17 cellular contexts compared by ENCODE assay signal in the genomic region with DNA sequence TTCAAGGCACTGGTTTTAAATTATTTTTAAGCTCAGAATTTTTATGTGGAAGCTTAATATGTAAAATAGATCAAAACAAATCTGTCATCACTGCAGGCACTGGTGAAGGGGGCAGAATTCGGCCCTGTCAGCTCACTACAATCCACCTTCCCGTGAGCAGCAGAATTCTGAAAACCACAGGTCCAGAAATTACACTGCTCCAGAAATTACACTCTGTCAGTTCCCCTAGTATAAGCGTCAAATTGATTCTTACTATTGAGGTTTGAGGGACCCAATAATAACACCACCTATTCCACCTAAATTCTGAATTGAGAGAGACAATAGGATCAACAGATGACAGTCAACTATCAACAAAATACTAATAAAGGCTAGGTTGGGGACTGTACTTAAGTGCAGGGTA.
DNase-seq lines count a peak whose midpoint lies in the region; ATAC-seq and TF ChIP-seq lines count a peak whose summit lies in the region.
"Had no signal": no experiment of that assay in that cellular context is flagged by ENCODE, and none has a peak within 500 bp of the region (broad histone marks: within the 10 kb centered on the region; RNA-seq: fewer than 3 reads in every experiment).

No MANE protein-coding gene starts in this region.

- TF ChIP-seq CTCF in GM12865 (IDR thresholded peaks at IDR 0.05; ENCODE audit: insufficient read depth, low read depth, low read length, missing control alignments): no peak

- H3K36me3 Mint-ChIP-seq in CD4-positive, alpha-beta memory T cell: no peaks in the 10 kb centered on the region
- H3K36me3 Mint-ChIP-seq: CD8-positive, alpha-beta memory T cell had no signal

- no peak overlapping the region for H3K27ac Mint-ChIP-seq in CD4-positive, alpha-beta memory T cell
- H3K27ac Mint-ChIP-seq: B cell; CD8-positive, alpha-beta memory T cell had no signal

- no CpG with 5 or more reads among the region's 3 CpGs for WGBS in mesendoderm (ENCODE audit: extremely low coverage, insufficient coverage, low lambda C conversion rate)

- no peaks in the 10 kb centered on the region for H3K79me2 ChIP-seq in mesendoderm (ENCODE audit: control insufficient read depth, insufficient read depth, low read length)

- CTCF ChIA-PET in CD4-positive, alpha-beta memory T cell (lab: Charles Lee; ENCODE audit: partially characterized antibody): no interaction called here

- H3K4me2 ChIP-seq in mesendoderm (ENCODE audit: low read length): no peak overlapping the region
- H3K4me2 ChIP-seq: BLaER1 treated with 17β-estradiol and CSF1 and Interleukin-3, amounts not matched to agents 10 nM and 100 nM had no signal

- no peaks in the 10 kb centered on the region for H3K27me3 ChIP-seq in mesendoderm (ENCODE audit: insufficient read depth, low read length, poor library complexity)
- H3K27me3 ChIP-seq in CD4-positive, alpha-beta memory T cell (ENCODE audit: insufficient read depth, low read length): no peaks in the 10 kb centered on the region
- H3K27me3 ChIP-seq: BLaER1 treated with 17β-estradiol and CSF1 and Interleukin-3, amounts not matched to agents 10 nM and 100 nM had no signal

- H3K27me3 Mint-ChIP-seq in CD4-positive, alpha-beta memory T cell: no peaks in the 10 kb centered on the region

- H3K23ac ChIP-seq in mesendoderm (ENCODE audit: low read length): no peak overlapping the region

- H3K27ac ChIP-seq in mesendoderm (ENCODE audit: low read depth, low read length): no peak overlapping the region
- no peak overlapping the region for H3K27ac ChIP-seq in CD4-positive, alpha-beta memory T cell (ENCODE audit: low read depth, low read length)
- H3K27ac ChIP-seq: BLaER1 treated with 17β-estradiol and CSF1 and Interleukin-3, amounts not matched to agents 10 nM and 100 nM had no signal

- H4K8ac ChIP-seq in mesendoderm (ENCODE audit: low read depth, low read length): no peak overlapping the region

- H4K5ac ChIP-seq in mesendoderm (ENCODE audit: low read length): no peak overlapping the region

- no peak overlapping the region for H3K56ac ChIP-seq in mesendoderm (ENCODE audit: low read length)

- POLR2A ChIA-PET in CD4-positive, alpha-beta memory T cell (lab: Charles Lee; ENCODE audit: partially characterized antibody): no interaction called here

- H3K9ac ChIP-seq in mesendoderm (ENCODE audit: low read length): no peak overlapping the region
- H3K9ac ChIP-seq: BLaER1 treated with 17β-estradiol and CSF1 and Interleukin-3, amounts not matched to agents 10 nM and 100 nM had no signal

- H2BK120ac ChIP-seq in mesendoderm (ENCODE audit: low read depth, low read length): no peak overlapping the region

- no peak overlapping the region for H3K4me3 Mint-ChIP-seq in CD4-positive, alpha-beta memory T cell
- H3K4me3 Mint-ChIP-seq: B cell; CD8-positive, alpha-beta memory T cell had no signal

- H3K79me1 ChIP-seq in mesendoderm (ENCODE audit: low read length): no peaks in the 10 kb centered on the region

- intact Hi-C loops in CD4-positive, alpha-beta memory T cell (cut with micrococcal nuclease): no loop called here

- no peaks in the 10 kb centered on the region for H3K4me1 ChIP-seq in mesendoderm (ENCODE audit: control insufficient read depth, low read depth, low read length)
- no peaks in the 10 kb centered on the region for H3K4me1 ChIP-seq in CD4-positive, alpha-beta memory T cell (ENCODE audit: insufficient read depth, low read length)

- peak overlapping the region; percentile 64 for H2BK15ac ChIP-seq in mesendoderm (replicated peaks; ENCODE audit: low read depth)

- peaks cover 1 to 8% (median 4%) of the 10 kb centered on the region in 4 donors for H3K4me1 Mint-ChIP-seq in CD4-positive, alpha-beta memory T cell
- H3K4me1 Mint-ChIP-seq: B cell had no signal

- no peak overlapping the region for H3K18ac ChIP-seq in mesendoderm (ENCODE audit: low read length)

- no peaks in the 10 kb centered on the region for H3K9me3 ChIP-seq in CD4-positive, alpha-beta memory T cell (ENCODE audit: control insufficient read depth in 1 of 2, low read length in 2 of 2)
- H3K9me3 ChIP-seq: BLaER1 treated with 17β-estradiol and CSF1 and Interleukin-3, amounts not matched to agents 10 nM and 100 nM had no signal

- no peak overlapping the region for H2AK5ac ChIP-seq in mesendoderm (ENCODE audit: low read length)

- H3K9me3 Mint-ChIP-seq in CD4-positive, alpha-beta memory T cell: peaks cover 0 to 2% (median 0%) of the 10 kb centered on the region in 8 donors

- no peaks in the 10 kb centered on the region for H3K36me3 ChIP-seq in mesendoderm (ENCODE audit: control insufficient read depth, insufficient read depth, low read length)
- H3K36me3 ChIP-seq in CD4-positive, alpha-beta memory T cell (ENCODE audit: insufficient read depth, low read length): no peaks in the 10 kb centered on the region
- H3K36me3 ChIP-seq: BLaER1 treated with 17β-estradiol and CSF1 and Interleukin-3, amounts not matched to agents 10 nM and 100 nM had no signal

- no peak overlapping the region for H3K4ac ChIP-seq in mesendoderm (ENCODE audit: low read depth, low read length)

- DNase-seq in GM12865 (ENCODE audit: low read depth) (peak; percentile 2), RKO (ENCODE audit: low spot score) (peak; percentile 37), mesendoderm (no peak), Kasumi-1 (lab: John Stamatoyannopoulos, UW) (no peak)
- DNase-seq in CD4-positive, alpha-beta memory T cell: no peak
- DNase-seq in stimulated activated naive CD4-positive, alpha-beta T cell (lab: John Stamatoyannopoulos, UW): no peak
- DNase-seq: CD8-positive, alpha-beta memory T cell; COR-L47; DMS 273 treated with DMSO at 0.1 percent for 48 hours; DND-41; EL; GOT3; H7 had no signal

- H3K4me3 ChIP-seq in GM12865 (ENCODE audit: low read depth, low read length): no peak overlapping the region
- no peak overlapping the region for H3K4me3 ChIP-seq in mesendoderm (ENCODE audit: low read length)
- H3K4me3 ChIP-seq in CD4-positive, alpha-beta memory T cell (ENCODE audit: low read length in 2 of 2): no peak overlapping the region
- H3K4me3 ChIP-seq: BLaER1 treated with 17β-estradiol and CSF1 and Interleukin-3, amounts not matched to agents 10 nM and 100 nM had no signal

- ATAC-seq in HG02610 (IDR thresholded peaks at IDR 0.05; ENCODE audit: unreplicated experiment): peak; percentile 48
- ATAC-seq: HepG2 had no signal

- no peak overlapping the region for H2BK5ac ChIP-seq in mesendoderm (ENCODE audit: low read length)

Comparison
In these comparisons a context has a peak if more than half of its experiments do, and no peak if none do; other contexts are left out.
1. DNase-seq: peak in GM12865 (single experiment) and RKO (single experiment); none in mesendoderm (single experiment), Kasumi-1 (0 of 2), CD4-positive, alpha-beta memory T cell (0 of 5) and stimulated activated naive CD4-positive, alpha-beta T cell (0 of 6).